ENCODE assay signal across 12 cellular contexts in the genomic region with DNA sequence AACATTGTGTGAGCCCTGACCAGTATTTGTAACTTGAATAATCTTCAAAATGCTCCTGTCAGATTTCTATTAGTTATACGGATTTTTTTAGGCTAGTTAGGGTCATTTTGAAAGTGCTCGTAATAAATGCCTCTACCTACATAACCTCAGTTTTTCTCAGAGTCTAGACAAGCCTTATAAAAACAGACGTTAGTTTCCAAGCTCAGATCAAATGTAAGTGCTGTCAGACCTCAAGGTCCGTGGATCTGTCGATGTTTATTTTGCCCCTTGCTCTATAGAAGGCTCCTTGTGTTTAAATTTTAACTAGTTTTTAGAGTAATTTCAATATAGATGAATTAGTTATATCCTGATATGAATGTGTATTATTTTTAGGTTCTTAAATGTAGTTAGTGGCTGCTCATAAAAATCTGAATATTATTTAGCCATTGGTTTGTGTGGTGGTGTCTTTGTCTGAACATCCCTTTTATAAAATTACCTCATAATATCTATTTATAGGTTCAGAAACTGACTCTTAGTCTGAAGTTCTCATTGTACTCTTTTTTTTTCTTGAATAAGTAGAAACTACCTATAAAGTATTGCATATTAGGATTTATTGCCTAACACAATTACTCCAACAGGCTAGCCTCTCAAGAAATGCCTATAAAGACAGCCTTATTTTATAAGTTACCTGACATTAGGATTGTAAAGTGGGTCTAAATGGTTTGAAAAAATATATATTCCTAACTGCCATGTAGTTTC.
DNase-seq lines count a peak whose midpoint lies in the region; ATAC-seq and TF ChIP-seq lines count a peak whose summit lies in the region.
"Had no signal": no experiment of that assay in that cellular context is flagged by ENCODE, and none has a peak within 500 bp of the region (broad histone marks: within the 10 kb centered on the region; RNA-seq: fewer than 3 reads in every experiment).

No MANE protein-coding gene starts in this region.

- peak overlapping the region; percentile 42 for H3K27ac Mint-ChIP-seq in activated naive CD8-positive, alpha-beta T cell treated with anti-CD3 and anti-CD28 coated beads, Interleukin-2, amount 50 U/mL, for 24 hours
- H3K27ac Mint-ChIP-seq in nephron progenitor cell (peak overlapping the region; percentile 82), natural killer cell (no peak overlapping the region)

- DNase-seq in HuH-7.5 (ENCODE audit: low spot score) = peak; percentile 12
- no peak for DNase-seq in activated naive CD8-positive, alpha-beta T cell treated with anti-CD3 and anti-CD28 coated beads, Interleukin-2, amount 50 U/mL, for 24 hours
- no peak for DNase-seq in nephron progenitor cell
- no peak for DNase-seq in NCI-H446 (lab: John Stamatoyannopoulos, UW)
- DNase-seq in natural killer cell = no peak
- no peak for DNase-seq in NCI-H82 (lab: John Stamatoyannopoulos, UW)
- DNase-seq: aorta, dorsolateral prefrontal cortex, foreskin fibroblast, upper lobe of right lung had no signal

- H3K4me1 Mint-ChIP-seq in activated naive CD8-positive, alpha-beta T cell treated with anti-CD3 and anti-CD28 coated beads, Interleukin-2, amount 50 U/mL, for 24 hours = peaks cover 18% of the 10 kb centered on the region
- H3K4me1 Mint-ChIP-seq in nephron progenitor cell (peaks cover 14% of the 10 kb centered on the region), natural killer cell (peaks cover 0 to 4% of the 10 kb centered on the region in 2 donors)

- intact Hi-C loops in natural killer cell (cut with micrococcal nuclease) = no loop called here

- peaks cover 3% of the 10 kb centered on the region for H3K36me3 Mint-ChIP-seq in activated naive CD8-positive, alpha-beta T cell treated with anti-CD3 and anti-CD28 coated beads, Interleukin-2, amount 50 U/mL, for 24 hours (ENCODE audit: low read depth)
- H3K36me3 Mint-ChIP-seq in nephron progenitor cell (ENCODE audit: low read depth) = peaks cover 48% of the 10 kb centered on the region
- H3K36me3 Mint-ChIP-seq in natural killer cell = no peaks in the 10 kb centered on the region

- H3K27me3 Mint-ChIP-seq in activated naive CD8-positive, alpha-beta T cell treated with anti-CD3 and anti-CD28 coated beads, Interleukin-2, amount 50 U/mL, for 24 hours = no peaks in the 10 kb centered on the region
- H3K27me3 Mint-ChIP-seq in nephron progenitor cell (ENCODE audit: low read depth, poor library complexity) (no peaks in the 10 kb centered on the region), natural killer cell (ENCODE audit: low read depth in 2 of 2) (no peaks in the 10 kb centered on the region)

- peak overlapping the region; percentile 38 for H3K4me3 Mint-ChIP-seq in activated naive CD8-positive, alpha-beta T cell treated with anti-CD3 and anti-CD28 coated beads, Interleukin-2, amount 50 U/mL, for 24 hours
- H3K4me3 Mint-ChIP-seq in nephron progenitor cell = peak overlapping the region; percentile 14
- no peak overlapping the region for H3K4me3 Mint-ChIP-seq in natural killer cell

- ATAC-seq in GM19035 (IDR thresholded peaks at IDR 0.05; ENCODE audit: unreplicated experiment) = peak; percentile 68
- no peak for ATAC-seq in activated naive CD8-positive, alpha-beta T cell treated with anti-CD3 and anti-CD28 coated beads, Interleukin-2, amount 50 U/mL, for 24 hours
- no peak for ATAC-seq in natural killer cell
- ATAC-seq in HG02759 (IDR thresholded peaks at IDR 0.05; ENCODE audit: unreplicated experiment) = no peak
- ATAC-seq: upper lobe of right lung had no signal

- TF ChIP-seq CTCF in nephron progenitor cell (IDR thresholded peaks at IDR 0.05) (no peak), natural killer cell (IDR thresholded peaks at IDR 0.05) (no peak)

- H3K9me3 Mint-ChIP-seq in activated naive CD8-positive, alpha-beta T cell treated with anti-CD3 and anti-CD28 coated beads, Interleukin-2, amount 50 U/mL, for 24 hours = no peaks in the 10 kb centered on the region
- no peaks in the 10 kb centered on the region for H3K9me3 Mint-ChIP-seq in nephron progenitor cell
- H3K9me3 Mint-ChIP-seq in natural killer cell = no peaks in the 10 kb centered on the region

Comparison
In these comparisons a context has a peak if more than half of its experiments do, and no peak if none do; other contexts are left out.
1. H3K27ac Mint-ChIP-seq: peak in activated naive CD8-positive, alpha-beta T cell treated with anti-CD3 and anti-CD28 coated beads, Interleukin-2, amount 50 U/mL, for 24 hours (single experiment) and nephron progenitor cell (single experiment); none in natural killer cell (0 of 2).